Comparison of ENCODE assay signal across 10 cellular contexts in genomic region chr14:68520637-68521556, GRCh38.
DNase-seq lines count a peak whose midpoint lies in the region; ATAC-seq and TF ChIP-seq lines count a peak whose summit lies in the region.
"Had no signal": no experiment of that assay in that cellular context is flagged by ENCODE, and none has a peak within 500 bp of the region (broad histone marks: within the 10 kb centered on the region; RNA-seq: fewer than 3 reads in every experiment).

No MANE protein-coding gene starts in this region.

- TF ChIP-seq CTCF in parathyroid adenoma (IDR thresholded peaks at IDR 0.05): no peak

- no peaks in the 10 kb centered on the region for H3K79me2 ChIP-seq in parathyroid adenoma

- H3K4me3 Mint-ChIP-seq in activated T-cell treated with anti-CD3 and anti-CD28 coated beads, Interleukin-2, amount 50 U/mL, for 24 hours: no peak overlapping the region

- peaks cover 18% of the 10 kb centered on the region for H3K4me1 Mint-ChIP-seq in activated T-cell treated with anti-CD3 and anti-CD28 coated beads, Interleukin-2, amount 50 U/mL, for 24 hours (ENCODE audit: low read depth)

- H3K4me2 ChIP-seq in parathyroid adenoma (ENCODE audit: low read length): no peak overlapping the region

- no peaks in the 10 kb centered on the region for H3K36me3 Mint-ChIP-seq in activated T-cell treated with anti-CD3 and anti-CD28 coated beads, Interleukin-2, amount 50 U/mL, for 24 hours (ENCODE audit: low read depth)
- H3K36me3 Mint-ChIP-seq: activated naive CD4-positive, alpha-beta T cell treated with anti-CD3 and anti-CD28 coated beads, Interleukin-2, amount 50 U/mL, for 72 hours had no signal

- H3K4me3 ChIP-seq in parathyroid adenoma (ENCODE audit: low read depth, low read length): no peak overlapping the region

- no peak for ATAC-seq in HG03460 (IDR thresholded peaks at IDR 0.05; ENCODE audit: unreplicated experiment)
- ATAC-seq: activated naive CD4-positive, alpha-beta T cell treated with anti-CD3 and anti-CD28 coated beads, Interleukin-2, amount 50 U/mL, for 72 hours had no signal

- no peaks in the 10 kb centered on the region for H3K9me3 Mint-ChIP-seq in activated T-cell treated with anti-CD3 and anti-CD28 coated beads, Interleukin-2, amount 50 U/mL, for 24 hours
- H3K9me3 Mint-ChIP-seq: activated naive CD4-positive, alpha-beta T cell treated with anti-CD3 and anti-CD28 coated beads, Interleukin-2, amount 50 U/mL, for 72 hours had no signal

- H3K27ac ChIP-seq in parathyroid adenoma: peak overlapping the region; percentile 0

- H3K4me1 ChIP-seq in parathyroid adenoma: peaks cover 14% of the 10 kb centered on the region

- H3K27ac Mint-ChIP-seq in activated T-cell treated with anti-CD3 and anti-CD28 coated beads, Interleukin-2, amount 50 U/mL, for 24 hours: no peak overlapping the region
- H3K27ac Mint-ChIP-seq: activated naive CD4-positive, alpha-beta T cell treated with anti-CD3 and anti-CD28 coated beads, Interleukin-2, amount 50 U/mL, for 72 hours had no signal

- no peaks in the 10 kb centered on the region for H3K27me3 ChIP-seq in parathyroid adenoma (ENCODE audit: control insufficient read depth, insufficient read depth, low read length)

- DNase-seq in Daoy (ENCODE audit: low read depth) (peak; percentile 72), NCI-H345 treated with DMSO at 0.1 percent for 48 hours (lab: John Stamatoyannopoulos, UW; ENCODE audit: unreplicated experiment) (peak; percentile 42), glomerular visceral epithelial cell (ENCODE audit: extremely low spot score) (peak; percentile 78), NCI-H128 (lab: John Stamatoyannopoulos, UW; ENCODE audit: unreplicated experiment) (no peak), HCEC 1CT (no peak)
- DNase-seq in activated T-cell treated with anti-CD3 and anti-CD28 coated beads, Interleukin-2, amount 50 U/mL, for 24 hours: no peak
- DNase-seq: SW 1271 had no signal

- H3K27me3 Mint-ChIP-seq in activated T-cell treated with anti-CD3 and anti-CD28 coated beads, Interleukin-2, amount 50 U/mL, for 24 hours: no peaks in the 10 kb centered on the region

- no peaks in the 10 kb centered on the region for H3K36me3 ChIP-seq in parathyroid adenoma (ENCODE audit: control insufficient read depth, insufficient read depth, low read length)

- H3K9ac ChIP-seq in parathyroid adenoma: no peak overlapping the region

- H2AFZ ChIP-seq in parathyroid adenoma: peak overlapping the region; percentile 0

- H3K9me3 ChIP-seq in parathyroid adenoma (ENCODE audit: control insufficient read depth, low read length): no peaks in the 10 kb centered on the region

Comparison
In these comparisons a context has a peak if more than half of its experiments do, and no peak if none do; other contexts are left out.
1. DNase-seq: peak in Daoy (single experiment), NCI-H345 treated with DMSO at 0.1 percent for 48 hours (single experiment) and glomerular visceral epithelial cell (single experiment); none in NCI-H128 (single experiment), HCEC 1CT (single experiment) and activated T-cell treated with anti-CD3 and anti-CD28 coated beads, Interleukin-2, amount 50 U/mL, for 24 hours (single experiment).